17 cellular contexts compared by ENCODE assay signal in genomic region chr2:178756843-178757242, GRCh38. TPM values are rescaled to one million over a fixed set of nuclear protein-coding genes. Genes with fewer than 3 reads are reported as not detected.
DNase-seq lines count a peak whose midpoint lies in the region; ATAC-seq, FAIRE-seq and TF ChIP-seq lines count a peak whose summit lies in the region.
"Had no signal": no experiment of that assay in that cellular context is flagged by ENCODE, and none has a peak within 500 bp of the region (broad histone marks: within the 10 kb centered on the region; RNA-seq: fewer than 3 reads in every experiment).

No MANE protein-coding gene starts in this region.

- CTCF ChIA-PET in CD4-positive, alpha-beta memory T cell (lab: Charles Lee; ENCODE audit: partially characterized antibody) = interaction anchor here (0.6 kb wide), 1 partner anchor 34 kb away, joined by 3 read pairs; no protein-coding TSS in a partner anchor

- H3K36me3 ChIP-seq in astrocyte (ENCODE audit: insufficient read depth, low read length) (no peaks in the 10 kb centered on the region), keratinocyte (ENCODE audit: control insufficient read depth in 2 of 2, extremely low read depth in 1 of 2, insufficient read depth in 2 of 2, low read length in 2 of 2) (no peaks in the 10 kb centered on the region)
- H3K36me3 ChIP-seq in CD4-positive, alpha-beta memory T cell (ENCODE audit: insufficient read depth, low read length) = no peaks in the 10 kb centered on the region
- H3K36me3 ChIP-seq: BLaER1 had no signal

- FAIRE-seq in astrocyte (lab: Jason Lieb, UNC) = peak; percentile 98
- FAIRE-seq in keratinocyte (lab: Jason Lieb, UNC) = peak; percentile 95
- FAIRE-seq: endothelial cell of umbilical vein had no signal

- H2AFZ ChIP-seq in astrocyte (ENCODE audit: low read depth, low read length) = peak overlapping the region; percentile 14
- no peak overlapping the region for H2AFZ ChIP-seq in keratinocyte (ENCODE audit: control insufficient read depth, low read length)

- H3K9me3 ChIP-seq in astrocyte (ENCODE audit: insufficient read depth, low read depth, low read length) (no peaks in the 10 kb centered on the region), keratinocyte (ENCODE audit: control insufficient read depth, low read depth, low read length) (no peaks in the 10 kb centered on the region)
- no peaks in the 10 kb centered on the region for H3K9me3 ChIP-seq in CD4-positive, alpha-beta memory T cell (ENCODE audit: control insufficient read depth in 1 of 2, low read length in 2 of 2)
- H3K9me3 ChIP-seq: BLaER1 had no signal

- H3K9ac ChIP-seq in astrocyte (ENCODE audit: low read length) (no peak overlapping the region), keratinocyte (ENCODE audit: control insufficient read depth, extremely low read depth, insufficient read depth, low read length) (no peak overlapping the region)
- H3K9ac ChIP-seq: BLaER1 had no signal

- H3K9me3 Mint-ChIP-seq in astrocyte (ENCODE audit: unreplicated experiment) = no peaks in the 10 kb centered on the region
- H3K9me3 Mint-ChIP-seq in CD4-positive, alpha-beta memory T cell = no peaks in the 10 kb centered on the region
- H3K9me3 Mint-ChIP-seq: activated T-cell treated with anti-CD3 and anti-CD28 coated beads, Interleukin-2, amount 50 U/mL, for 72 hours; brain; naive B cell had no signal

- no peak overlapping the region for H3K4me3 ChIP-seq in astrocyte (ENCODE audit: insufficient read depth, low read depth, low read length)
- no peak overlapping the region for H3K4me3 ChIP-seq in keratinocyte (ENCODE audit: control insufficient read depth in 2 of 3, extremely low read depth in 1 of 3, insufficient read depth in 2 of 3, low read depth in 1 of 3, low read length in 3 of 3)
- H3K4me3 ChIP-seq in CD4-positive, alpha-beta memory T cell (ENCODE audit: low read length in 2 of 2) = no peak overlapping the region
- H3K4me3 ChIP-seq: BLaER1, SK-N-MC had no signal

- H3K4me3 Mint-ChIP-seq in astrocyte (ENCODE audit: unreplicated experiment) = no peak overlapping the region
- no peak overlapping the region for H3K4me3 Mint-ChIP-seq in CD4-positive, alpha-beta memory T cell
- H3K4me3 Mint-ChIP-seq: activated T-cell treated with anti-CD3 and anti-CD28 coated beads, Interleukin-2, amount 50 U/mL, for 72 hours; brain; naive B cell had no signal

- H3K9me1 ChIP-seq in keratinocyte (ENCODE audit: control insufficient read depth, extremely low read depth, insufficient read depth, low read length) = no peaks in the 10 kb centered on the region

- H3K4me2 ChIP-seq in astrocyte (ENCODE audit: low read length) (peak overlapping the region; percentile 45), keratinocyte (ENCODE audit: control insufficient read depth, extremely low read depth, insufficient read depth, low read depth, low read length) (no peak overlapping the region)
- H3K4me2 ChIP-seq: BLaER1 had no signal

- dilution Hi-C loops in keratinocyte (cut with MboI; ENCODE audit: extremely low pct_ligation_motif_present, low sequenced_read_pairs) = no loop called here

- H4K20me1 ChIP-seq in astrocyte (ENCODE audit: insufficient read depth, low read length) = no peaks in the 10 kb centered on the region
- H4K20me1 ChIP-seq in keratinocyte (ENCODE audit: control insufficient read depth, extremely low read depth, insufficient read depth, low read length) = no peaks in the 10 kb centered on the region
- H4K20me1 ChIP-seq: BLaER1 had no signal

- no peak for ATAC-seq in HG03432 (IDR thresholded peaks at IDR 0.05; ENCODE audit: unreplicated experiment)
- ATAC-seq in GM18502 (IDR thresholded peaks at IDR 0.05; ENCODE audit: poor library complexity, unreplicated experiment) = no peak
- ATAC-seq: activated T-cell treated with anti-CD3 and anti-CD28 coated beads, Interleukin-2, amount 50 U/mL, for 72 hours had no signal

- H3K27ac ChIP-seq in astrocyte (ENCODE audit: low read depth, low read length) (no peak overlapping the region), keratinocyte (ENCODE audit: control insufficient read depth, insufficient read depth, low read length) (no peak overlapping the region)
- no peak overlapping the region for H3K27ac ChIP-seq in CD4-positive, alpha-beta memory T cell (ENCODE audit: low read depth, low read length)
- H3K27ac ChIP-seq: BLaER1, SK-N-MC had no signal

- no peaks in the 10 kb centered on the region for H3K27me3 Mint-ChIP-seq in astrocyte (ENCODE audit: low read depth, unreplicated experiment)
- H3K27me3 Mint-ChIP-seq in CD4-positive, alpha-beta memory T cell = peaks cover 0 to under 1% of the 10 kb centered on the region in 2 donors
- H3K27me3 Mint-ChIP-seq: brain, naive B cell had no signal

- intact Hi-C loops in CD4-positive, alpha-beta memory T cell (cut with micrococcal nuclease) = no loop called here

- H3K4me1 ChIP-seq in astrocyte (ENCODE audit: insufficient read depth, low read length) (peaks cover 7% of the 10 kb centered on the region), keratinocyte (ENCODE audit: control insufficient read depth, extremely low read depth, insufficient read depth, low read length) (peaks cover 8% of the 10 kb centered on the region)
- no peaks in the 10 kb centered on the region for H3K4me1 ChIP-seq in CD4-positive, alpha-beta memory T cell (ENCODE audit: insufficient read depth, low read length)
- H3K4me1 ChIP-seq: BLaER1 had no signal

- POLR2A ChIA-PET in CD4-positive, alpha-beta memory T cell (lab: Charles Lee; ENCODE audit: partially characterized antibody) = no interaction called here

- peak overlapping the region; percentile 31 for H3K27ac Mint-ChIP-seq in astrocyte (ENCODE audit: unreplicated experiment)
- H3K27ac Mint-ChIP-seq in CD4-positive, alpha-beta memory T cell = no peak overlapping the region
- H3K27ac Mint-ChIP-seq: activated T-cell treated with anti-CD3 and anti-CD28 coated beads, Interleukin-2, amount 50 U/mL, for 72 hours; brain; naive B cell had no signal

- H3K79me2 ChIP-seq in astrocyte (ENCODE audit: insufficient read depth, low read length) = no peaks in the 10 kb centered on the region
- H3K79me2 ChIP-seq in keratinocyte (ENCODE audit: control insufficient read depth, insufficient read depth, low read length) = no peaks in the 10 kb centered on the region

- no peaks in the 10 kb centered on the region for H3K36me3 Mint-ChIP-seq in astrocyte (ENCODE audit: low read depth, unreplicated experiment)
- H3K36me3 Mint-ChIP-seq in CD4-positive, alpha-beta memory T cell = no peaks in the 10 kb centered on the region

- TF ChIP-seq CTCF in astrocyte (IDR thresholded peaks at IDR 0.05; ENCODE audit: insufficient read depth, low read depth, low read length) = no peak
- TF ChIP-seq CTCF in keratinocyte (optimal IDR thresholded peaks at IDR 0.05 in 1 of 3, IDR thresholded peaks at IDR 0.05 in 1 of 3, conservative IDR thresholded peaks at IDR 0.05 in 1 of 3; ENCODE audit: extremely low read depth in 1 of 3, insufficient read depth in 2 of 3, low read length in 3 of 3) = no peak

- H3K27me3 ChIP-seq in astrocyte (ENCODE audit: insufficient read depth, low read length) = no peaks in the 10 kb centered on the region
- H3K27me3 ChIP-seq in keratinocyte (ENCODE audit: control insufficient read depth, extremely low read depth, insufficient read depth, low read length) = no peaks in the 10 kb centered on the region
- H3K27me3 ChIP-seq in CD4-positive, alpha-beta memory T cell (ENCODE audit: insufficient read depth, low read length) = no peaks in the 10 kb centered on the region
- H3K27me3 ChIP-seq: BLaER1 had no signal

- peak; percentile 35 for DNase-seq in AG08396 (ENCODE audit: low spot score)
- peak; percentile 75 for DNase-seq in HS-5 (ENCODE audit: low read depth)
- DNase-seq in astrocyte (ENCODE audit: low read depth) = peak; percentile 60
- DNase-seq in keratinocyte (ENCODE audit: low read depth, low spot score) = no peak
- no peak for DNase-seq in DMS53 treated with DMSO at 0.1 percent for 48 hours (lab: John Stamatoyannopoulos, UW; ENCODE audit: unreplicated experiment)
- DNase-seq in CD4-positive, alpha-beta memory T cell = no peak
- DNase-seq: activated CD4-positive, CD25-positive, alpha-beta regulatory T cell treated with anti-CD3 and anti-CD28 coated beads, Interleukin-2, amount 50 U/mL, for 72 hours; activated T-cell treated with anti-CD3 and anti-CD28 coated beads, Interleukin-2, amount 50 U/mL, for 72 hours; naive B cell; NCI-H510A treated with DMSO at 0.1 percent for 48 hours; stimulated activated CD8-positive, alpha-beta memory T cell treated with anti-CD3 and anti-CD28 coated beads, Interleukin-4, amount 100 ng/mL, for 48 hours had no signal

- H3K4me1 Mint-ChIP-seq in astrocyte (ENCODE audit: low read depth, unreplicated experiment) = peaks cover 8% of the 10 kb centered on the region
- no peaks in the 10 kb centered on the region for H3K4me1 Mint-ChIP-seq in CD4-positive, alpha-beta memory T cell
- H3K4me1 Mint-ChIP-seq: brain, naive B cell had no signal

RNA-seq across cellular contexts. Expression of gene TTN, which starts 50.4 kb away (rescaled TPM):
- 0.50 and 0.53 TPM in 2 replicates for total RNA-seq in astrocyte
- under 0.01 to 0.11 TPM (median 0.01 TPM) in 3 replicates for polyA plus RNA-seq in keratinocyte
- polyA plus RNA-seq in keratinocyte (2011; ENCODE audit: low read depth) = not detected
- 0.01 TPM in 1 of 2 replicates, not detected in the other for polyA plus RNA-seq in keratinocyte (2011; cell fraction: cytosol; rRNA removed)
- 0.01 and 0.04 TPM in 2 replicates for polyA plus RNA-seq in keratinocyte (2011; cell fraction: nucleus; rRNA removed)
- 0.06 and 0.17 TPM in 2 replicates for polyA plus RNA-seq in keratinocyte (2012; ENCODE audit: low replicate concordance)
- under 0.01 to 0.03 TPM in 2 of 3 replicates, not detected in the other for polyA minus RNA-seq in keratinocyte
- not detected for polyA minus RNA-seq in keratinocyte (2011; cell fraction: cytosol; rRNA and poly(A)+ RNA removed)
- under 0.01 and 0.08 TPM in 2 replicates for polyA minus RNA-seq in keratinocyte (2011; cell fraction: nucleus; rRNA and poly(A)+ RNA removed)
- total RNA-seq in CD4-positive, alpha-beta memory T cell = 1 to 10 TPM; 8.1 to 8.6 TPM
- polyA plus RNA-seq in CD4-positive, alpha-beta memory T cell = 1 to 10 TPM in 1 of 2 donors, under 1 TPM in 1; 0.22 to 2.0 TPM

Comparison
In these comparisons a context has a peak if more than half of its experiments do, and no peak if none do; other contexts are left out.
1. DNase-seq: peak in AG08396 (single experiment), HS-5 (single experiment) and astrocyte (single experiment); none in keratinocyte (single experiment), DMS53 treated with DMSO at 0.1 percent for 48 hours (single experiment) and CD4-positive, alpha-beta memory T cell (0 of 5).